In genomic region chr11:45929486-45930030, GRCh38 we compare ENCODE assay signal across 10 cellular contexts. TPM values are rescaled to one million over a fixed set of nuclear protein-coding genes. Genes with fewer than 3 reads are reported as not detected.
DNase-seq lines count a peak whose midpoint lies in the region; ATAC-seq, FAIRE-seq and TF ChIP-seq lines count a peak whose summit lies in the region.
"Had no signal": no experiment of that assay in that cellular context is flagged by ENCODE, and none has a peak within 500 bp of the region (broad histone marks: within the 10 kb centered on the region; RNA-seq: fewer than 3 reads in every experiment).

No MANE protein-coding gene starts in this region.

- H3K9me3 Mint-ChIP-seq in CD4-positive, alpha-beta memory T cell: peaks cover 0 to 2% (median 0%) of the 10 kb centered on the region in 8 donors

- no peak for FAIRE-seq in HTR-8/SVneo (lab: Jason Lieb, UNC)
- no peak for FAIRE-seq in GM12892 (lab: Jason Lieb, UNC)

- in situ Hi-C loops in G401 (cut with HindIII; ENCODE audit: low sequenced_read_pairs): no loop called here

- peaks cover 23 to 52% (median 39%) of the 10 kb centered on the region in 4 donors for H3K4me1 Mint-ChIP-seq in CD4-positive, alpha-beta memory T cell

- POLR2A ChIA-PET in CD4-positive, alpha-beta memory T cell (lab: Charles Lee; ENCODE audit: partially characterized antibody): interaction anchor here (1.0 to 6.2 kb wide), 3 partner anchors 8 to 29 kb away, joined by 4 to 77 read pairs (median 7); partner anchors contain the start of gene PEX16

- H3K27ac Mint-ChIP-seq in CD4-positive, alpha-beta memory T cell: peak overlapping the region; percentile 78 to 98 (median 94)

- ATAC-seq in GM19463 (IDR thresholded peaks at IDR 0.05; ENCODE audit: unreplicated experiment): peak; percentile 6

- TF ChIP-seq POLR2A in esophagus squamous epithelium (IDR thresholded peaks at IDR 0.05) (no peak), GM12892 (IDR thresholded peaks at IDR 0.05; ENCODE audit: low read depth, low read length) (no peak; the same call in 1 of the 2 replicates)

- CTCF ChIA-PET in CD4-positive, alpha-beta memory T cell (lab: Charles Lee; ENCODE audit: partially characterized antibody): interaction anchor here (1.5 to 2.8 kb wide), 2 partner anchors 35 to 77 kb away, joined by 5 to 14 read pairs; no protein-coding TSS in a partner anchor

- no peaks in the 10 kb centered on the region for H3K27me3 Mint-ChIP-seq in CD4-positive, alpha-beta memory T cell

- H3K4me3 ChIP-seq in CD4-positive, alpha-beta memory T cell (ENCODE audit: low read length in 2 of 2): no peak overlapping the region
- H3K4me3 ChIP-seq in esophagus squamous epithelium: no peak overlapping the region
- H3K4me3 ChIP-seq in ascending aorta: no peak overlapping the region

- no peak for TF ChIP-seq CTCF in esophagus squamous epithelium (IDR thresholded peaks at IDR 0.05)
- TF ChIP-seq CTCF in ascending aorta (IDR thresholded peaks at IDR 0.05): no peak
- no peak for TF ChIP-seq CTCF in GM20000 (IDR thresholded peaks at IDR 0.05; ENCODE audit: extremely low read depth, missing control alignments)

- no peaks in the 10 kb centered on the region for H3K9me3 ChIP-seq in CD4-positive, alpha-beta memory T cell (ENCODE audit: control insufficient read depth in 1 of 2, low read length in 2 of 2)
- no peaks in the 10 kb centered on the region for H3K9me3 ChIP-seq in esophagus squamous epithelium
- no peaks in the 10 kb centered on the region for H3K9me3 ChIP-seq in ascending aorta

- H3K27ac ChIP-seq in CD4-positive, alpha-beta memory T cell (ENCODE audit: low read depth, low read length): peak overlapping the region; percentile 41
- H3K27ac ChIP-seq in esophagus squamous epithelium (peak overlapping the region; percentile 72 to 82 (median 80)), ascending aorta (no peak overlapping the region)

- peak overlapping the region; percentile 59 to 88 (median 79) for H3K4me3 Mint-ChIP-seq in CD4-positive, alpha-beta memory T cell

- DNase-seq in CD4-positive, alpha-beta memory T cell: no peak
- DNase-seq in HTR-8/SVneo (ENCODE audit: insufficient read length, low spot score) (peak; percentile 30), esophagus squamous epithelium (lab: John Stamatoyannopoulos, UW) (no peak), GM12892 (ENCODE audit: insufficient read length) (no peak), G401 (ENCODE audit: low spot score) (no peak), ascending aorta (ENCODE audit: low spot score in 2 of 2) (no peak), GM20000 (ENCODE audit: low spot score) (no peak)

- no peaks in the 10 kb centered on the region for H3K27me3 ChIP-seq in CD4-positive, alpha-beta memory T cell (ENCODE audit: insufficient read depth, low read length)
- H3K27me3 ChIP-seq in esophagus squamous epithelium (peaks cover 0 to 13% (median 0%) of the 10 kb centered on the region in 4 donors), ascending aorta (no peaks in the 10 kb centered on the region)

- 57 to 60% methylated on average over 1 to 6 of the region's 10 CpGs for WGBS in esophagus squamous epithelium, 2 donors

- peaks cover 9 to 18% of the 10 kb centered on the region in 2 donors for H3K36me3 Mint-ChIP-seq in CD4-positive, alpha-beta memory T cell

- H3K4me1 ChIP-seq in CD4-positive, alpha-beta memory T cell (ENCODE audit: insufficient read depth, low read length): peaks cover 42% of the 10 kb centered on the region
- H3K4me1 ChIP-seq in esophagus squamous epithelium (peaks cover 36 to 77% (median 40%) of the 10 kb centered on the region in 3 donors), ascending aorta (no peaks in the 10 kb centered on the region)

- H3K36me3 ChIP-seq in CD4-positive, alpha-beta memory T cell (ENCODE audit: insufficient read depth, low read length): peaks cover 14% of the 10 kb centered on the region
- peaks cover 9 to 45% (median 12%) of the 10 kb centered on the region in 3 donors for H3K36me3 ChIP-seq in esophagus squamous epithelium
- peaks cover 23% of the 10 kb centered on the region in 2 donors for H3K36me3 ChIP-seq in ascending aorta

- intact Hi-C loops in CD4-positive, alpha-beta memory T cell (cut with micrococcal nuclease): no loop called here
- intact Hi-C loops in esophagus squamous epithelium (cut with DNase I): no loop called here
- intact Hi-C loops in ascending aorta (cut with DNase I): no loop called here

RNA-seq across cellular contexts. Expression of gene LARGE2, which starts 7.1 kb away (rescaled TPM):
- 1 to 10 TPM; 4.2 to 5.1 TPM for total RNA-seq in CD4-positive, alpha-beta memory T cell
- 1 to 10 TPM; 3.1 to 8.6 TPM for polyA plus RNA-seq in CD4-positive, alpha-beta memory T cell
- total RNA-seq in esophagus squamous epithelium (10 to 100 TPM; 12.4 to 18.3 (median 15.5) TPM), ascending aorta (not detected)
- polyA plus RNA-seq in GM12892 (2012; ENCODE audit: missing spikeins): not detected
- total RNA-seq in G401 (2014; rRNA removed; shearing (Covaris generic)): not detected in 2 replicates
- total RNA-seq: cerebellum; T-helper 1 cell treated with Interleukin-12 subunit alpha and Interleukin-12 subunit beta and Interleukin-4 antibody, amounts not matched to agents 30 ng/mL and 1 ng/mL, for 36 hours had no signal

RNA-seq across cellular contexts. Expression of gene PEX16, which starts 11.9 kb away (rescaled TPM):
- total RNA-seq in CD4-positive, alpha-beta memory T cell: 10 to 100 TPM; 53.0 to 62.7 TPM
- 10 to 100 TPM; 49.6 to 71.5 TPM for polyA plus RNA-seq in CD4-positive, alpha-beta memory T cell
- total RNA-seq in esophagus squamous epithelium (10 to 100 TPM; 18.3 to 25.5 (median 22.1) TPM), ascending aorta (77.9 TPM)
- polyA plus RNA-seq in GM12892 (2012; ENCODE audit: missing spikeins): 14.3 TPM
- total RNA-seq in G401 (2014; rRNA removed; shearing (Covaris generic)): 32.5 and 38.8 TPM in 2 replicates

RNA-seq across cellular contexts. Expression of gene FREY1, which starts 22.5 kb away (rescaled TPM):
- total RNA-seq in CD4-positive, alpha-beta memory T cell: 1 to 10 TPM; 4.5 to 4.8 TPM
- not detected for polyA plus RNA-seq in CD4-positive, alpha-beta memory T cell
- total RNA-seq in esophagus squamous epithelium (1 to 10 TPM in 2 of 4 donors, under 1 TPM in 1, not detected in 1; 0.57 to 2.1 (median 1.2) TPM), ascending aorta (not detected)
- polyA plus RNA-seq in GM12892 (2012; ENCODE audit: missing spikeins): not detected
- total RNA-seq in G401 (2014; rRNA removed; shearing (Covaris generic)): 0.24 TPM in 1 of 2 replicates, not detected in the other

RNA-seq across cellular contexts. Expression of gene MAPK8IP1, which starts 44.1 kb away (rescaled TPM):
- under 1 TPM; 0.73 to 0.86 TPM for total RNA-seq in CD4-positive, alpha-beta memory T cell
- polyA plus RNA-seq in CD4-positive, alpha-beta memory T cell: under 1 TPM; 0.06 to 0.08 TPM
- 1 to 10 TPM in 3 of 4 donors, under 1 TPM in 1; 0.57 to 4.0 (median 1.3) TPM for total RNA-seq in esophagus squamous epithelium
- polyA plus RNA-seq in GM12892 (2012; ENCODE audit: missing spikeins): 0.15 TPM
- 32.5 and 38.5 TPM in 2 replicates for total RNA-seq in G401 (2014; rRNA removed; shearing (Covaris generic))
- total RNA-seq in ascending aorta: 6.0 TPM

Comparison
In these comparisons a context has a peak if more than half of its experiments do, and no peak if none do; other contexts are left out.
1. H3K27ac ChIP-seq: peak in CD4-positive, alpha-beta memory T cell (single experiment) and esophagus squamous epithelium (4 of 4); none in ascending aorta (0 of 2).